Comparison of ENCODE assay signal across 1 cellular context in genomic region chr15:28105224-28105791, GRCh38.
TF ChIP-seq lines count a peak whose summit lies in the region.

No MANE protein-coding gene starts in this region.

TF ChIP-seq in IMR-90, 13 proteins besides CTCF, POLR2A, EP300 and RAD21:
- no peak for TF ChIP-seq MAFK (IDR thresholded peaks at IDR 0.05; ENCODE audit: low read depth, low read length)
- TF ChIP-seq USF2 (IDR thresholded peaks at IDR 0.05; ENCODE audit: low read depth, low read length): no peak
- TF ChIP-seq CHD1 (IDR thresholded peaks at IDR 0.05; ENCODE audit: low read depth, low read length): no peak
- no peak for TF ChIP-seq FOS (IDR thresholded peaks at IDR 0.05; ENCODE audit: low read depth, low read length)
- TF ChIP-seq RCOR1 (IDR thresholded peaks at IDR 0.05; ENCODE audit: insufficient replicate concordance, low read length): no peak
- TF ChIP-seq CEBPB (IDR thresholded peaks at IDR 0.05; ENCODE audit: low read depth, low read length): no peak
